Comparison of ENCODE assay signal across 19 cellular contexts in genomic region chr3:41339758-41340157, GRCh38.
DNase-seq lines count a peak whose midpoint lies in the region; ATAC-seq and TF ChIP-seq lines count a peak whose summit lies in the region.
"Had no signal": no experiment of that assay in that cellular context is flagged by ENCODE, and none has a peak within 500 bp of the region (broad histone marks: within the 10 kb centered on the region; RNA-seq: fewer than 3 reads in every experiment).

No MANE protein-coding gene starts in this region.

- H3K27me3 ChIP-seq in Karpas-422 (ENCODE audit: low read length), result no peaks in the 10 kb centered on the region
- H3K27me3 ChIP-seq in psoas muscle (ENCODE audit: insufficient read depth in 3 of 3, low read length in 2 of 3), result no peaks in the 10 kb centered on the region

- no peaks in the 10 kb centered on the region for H3K79me2 ChIP-seq in Karpas-422 (ENCODE audit: low read length)

- 90 to 97% (median 95%) methylated on average over 1 of the region's 1 CpG for WGBS in psoas muscle, 3 donors

- H3K4me1 Mint-ChIP-seq in stimulated activated memory B cell treated with anti-CD40 and anti-IgM and Interleukin-4, amounts not matched to agents 10 μg/mL and 1 μg/mL and 100 μg/mL, for 72 hours, result peaks cover 26% of the 10 kb centered on the region
- H3K4me1 Mint-ChIP-seq: CD4-positive, CD25-positive, alpha-beta regulatory T cell had no signal

- H3K27ac Mint-ChIP-seq in stimulated activated memory B cell treated with anti-CD40 and anti-IgM and Interleukin-4, amounts not matched to agents 10 μg/mL and 1 μg/mL and 100 μg/mL, for 72 hours, result peak overlapping the region; percentile 20
- H3K27ac Mint-ChIP-seq: CD4-positive, CD25-positive, alpha-beta regulatory T cell; CD8-positive, alpha-beta T cell had no signal

- peak; percentile 46 for DNase-seq in Karpas-422
- DNase-seq in germinal center (ENCODE audit: low spot score), result peak; percentile 6
- DNase-seq in psoas muscle, result no peak
- DNase-seq in left lobe of liver (ENCODE audit: low spot score), result no peak
- DNase-seq: 8988T; ACHN; AML-193; C1 segment of cervical spinal cord; Caco-2; CD4-positive, CD25-positive, alpha-beta regulatory T cell; CD8-positive, alpha-beta T cell; DMS153; DND-41; GM23248; H7; HCEC 1CT had no signal

- H3K27ac ChIP-seq in Karpas-422 (ENCODE audit: low read length), result no peak overlapping the region
- H3K27ac ChIP-seq in psoas muscle, result no peak overlapping the region
- H3K27ac ChIP-seq: A549, GM23248 had no signal

- no peak for TF ChIP-seq CTCF in psoas muscle (IDR thresholded peaks at IDR 0.05)

- peaks cover 3% of the 10 kb centered on the region; the same call in 1 of the 2 replicates for H3K4me1 ChIP-seq in Karpas-422 (ENCODE audit: low read length)
- H3K4me1 ChIP-seq in psoas muscle, result no peaks in the 10 kb centered on the region
- H3K4me1 ChIP-seq: A549, Caco-2 had no signal

- intact Hi-C loops in psoas muscle (cut with DNase I), result no loop called here

- no peak overlapping the region for H3K4me3 Mint-ChIP-seq in stimulated activated memory B cell treated with anti-CD40 and anti-IgM and Interleukin-4, amounts not matched to agents 10 μg/mL and 1 μg/mL and 100 μg/mL, for 72 hours
- H3K4me3 Mint-ChIP-seq: CD4-positive, CD25-positive, alpha-beta regulatory T cell; CD8-positive, alpha-beta T cell had no signal

- H3K27me3 Mint-ChIP-seq in stimulated activated memory B cell treated with anti-CD40 and anti-IgM and Interleukin-4, amounts not matched to agents 10 μg/mL and 1 μg/mL and 100 μg/mL, for 72 hours, result no peaks in the 10 kb centered on the region
- H3K27me3 Mint-ChIP-seq: CD4-positive, CD25-positive, alpha-beta regulatory T cell had no signal

- H3K36me3 Mint-ChIP-seq in stimulated activated memory B cell treated with anti-CD40 and anti-IgM and Interleukin-4, amounts not matched to agents 10 μg/mL and 1 μg/mL and 100 μg/mL, for 72 hours, result no peaks in the 10 kb centered on the region
- H3K36me3 Mint-ChIP-seq: CD8-positive, alpha-beta T cell had no signal

- peaks cover 3% of the 10 kb centered on the region for H3K9me3 Mint-ChIP-seq in stimulated activated memory B cell treated with anti-CD40 and anti-IgM and Interleukin-4, amounts not matched to agents 10 μg/mL and 1 μg/mL and 100 μg/mL, for 72 hours

- H3K36me3 ChIP-seq in Karpas-422 (ENCODE audit: insufficient read depth, low read length), result no peaks in the 10 kb centered on the region
- no peaks in the 10 kb centered on the region for H3K36me3 ChIP-seq in psoas muscle (ENCODE audit: insufficient read depth in 1 of 2, low read depth in 1 of 2)

- no peak overlapping the region for H2AFZ ChIP-seq in Karpas-422 (ENCODE audit: low read length)
- H2AFZ ChIP-seq: GM23248 had no signal

- H3K9me3 ChIP-seq in Karpas-422 (ENCODE audit: low read length) (no peaks in the 10 kb centered on the region), psoas muscle (peaks cover 6% of the 10 kb centered on the region)
- H3K9me3 ChIP-seq: A549, Caco-2 had no signal

- H4K20me1 ChIP-seq in Karpas-422 (ENCODE audit: insufficient read depth, low read depth, low read length), result no peaks in the 10 kb centered on the region

- no peak overlapping the region for H3K9ac ChIP-seq in Karpas-422 (ENCODE audit: low read length)
- H3K9ac ChIP-seq: GM23248 had no signal

- no peaks in the 10 kb centered on the region for H3K9me2 ChIP-seq in Karpas-422 (replicated peaks; ENCODE audit: insufficient read depth, low read length)

- H3K4me3 ChIP-seq in Karpas-422 (ENCODE audit: low read length), result no peak overlapping the region
- no peak overlapping the region for H3K4me3 ChIP-seq in psoas muscle
- H3K4me3 ChIP-seq: A549, GM23248 had no signal

- H3K4me2 ChIP-seq in Karpas-422 (ENCODE audit: low read depth, low read length, poor library complexity, severe bottlenecking), result no peak overlapping the region
- H3K4me2 ChIP-seq: A549 had no signal

- peak; percentile 36 for ATAC-seq in stimulated activated memory B cell treated with anti-CD40 and anti-IgM and Interleukin-4, amounts not matched to agents 10 μg/mL and 1 μg/mL and 100 μg/mL, for 72 hours
- no peak for ATAC-seq in HG03097 (IDR thresholded peaks at IDR 0.05; ENCODE audit: low FRiP score, unreplicated experiment)
- ATAC-seq in psoas muscle, result no peak
- ATAC-seq in left lobe of liver, result no peak
- ATAC-seq: A549; CD8-positive, alpha-beta T cell had no signal

Comparison
In these comparisons a context has a peak if more than half of its experiments do, and no peak if none do; other contexts are left out.
1. DNase-seq: peak in Karpas-422 (single experiment) and germinal center (single experiment); none in psoas muscle (0 of 2) and left lobe of liver (single experiment).